11 cellular contexts compared by ENCODE assay signal in the genomic region with DNA sequence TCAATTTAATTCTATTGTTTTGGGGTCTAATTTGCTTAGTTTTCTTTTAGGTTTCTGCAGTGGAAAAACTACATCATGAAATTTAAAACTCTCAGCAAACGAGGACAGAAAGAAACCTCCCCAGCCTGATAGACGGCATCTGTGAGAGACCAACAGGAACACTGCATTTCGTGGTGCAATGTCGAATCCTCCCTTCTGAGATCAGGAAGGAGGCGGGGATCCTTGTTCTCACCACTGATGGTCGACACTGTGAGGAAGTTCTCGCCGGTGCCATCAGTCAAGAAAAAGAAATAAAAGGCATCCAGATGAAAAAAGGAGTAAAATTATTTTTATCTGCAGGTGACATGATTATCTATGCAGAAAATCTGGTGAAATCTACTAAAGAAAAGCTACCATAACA. TPM values are rescaled to one million over a fixed set of nuclear protein-coding genes. Genes with fewer than 3 reads are reported as not detected.
DNase-seq lines count a peak whose midpoint lies in the region; ATAC-seq and TF ChIP-seq lines count a peak whose summit lies in the region.
"Had no signal": no experiment of that assay in that cellular context is flagged by ENCODE, and none has a peak within 500 bp of the region (broad histone marks: within the 10 kb centered on the region; RNA-seq: fewer than 3 reads in every experiment).

No MANE protein-coding gene starts in this region.

- H3K36me3 ChIP-seq in IMR-90 (ENCODE audit: control insufficient read depth, insufficient read depth, low read length) (peaks cover 19% of the 10 kb centered on the region), breast epithelium (no peaks in the 10 kb centered on the region), esophagus squamous epithelium (peaks cover 3 to 28% (median 10%) of the 10 kb centered on the region in 3 donors)
- H3K36me3 ChIP-seq: cardiac muscle cell had no signal

- POLR2A ChIA-PET in IMR-90 (lab: Charles Lee; ENCODE audit: unreplicated experiment): no interaction called here

- peaks cover 80% of the 10 kb centered on the region for H4K20me1 ChIP-seq in IMR-90 (ENCODE audit: insufficient read depth, low read length)

- H3K4me2 ChIP-seq in IMR-90 (ENCODE audit: low read depth, low read length): peak overlapping the region; percentile 59

- H3K9me3 Mint-ChIP-seq in activated T-cell treated with anti-CD3 and anti-CD28 coated beads, Interleukin-2, amount 50 U/mL, for 72 hours: peaks cover 4 to 6% of the 10 kb centered on the region in 2 donors

- no peak overlapping the region for H2AK9ac ChIP-seq in IMR-90 (replicated peaks; ENCODE audit: low read depth, low read length, poor library complexity)

- H2BK20ac ChIP-seq in IMR-90 (ENCODE audit: low read depth, low read length): no peak overlapping the region

- H3K27me3 ChIP-seq in IMR-90 (ENCODE audit: control insufficient read depth, insufficient read depth, low read length) (no peaks in the 10 kb centered on the region), breast epithelium (no peaks in the 10 kb centered on the region), esophagus squamous epithelium (no peaks in the 10 kb centered on the region)
- H3K27me3 ChIP-seq: cardiac muscle cell had no signal

- peak overlapping the region; percentile 59 for H3K27ac Mint-ChIP-seq in activated T-cell treated with anti-CD3 and anti-CD28 coated beads, Interleukin-2, amount 50 U/mL, for 72 hours

- no peak overlapping the region for H2AK5ac ChIP-seq in IMR-90 (ENCODE audit: low read depth, low read length)

- H3K9ac ChIP-seq in IMR-90 (ENCODE audit: low read depth, low read length): no peak overlapping the region
- H3K9ac ChIP-seq: parathyroid adenoma had no signal

- peak; percentile 45 for DNase-seq in Ammon's horn (ENCODE audit: low spot score)
- peak; percentile 31 for DNase-seq in IMR-90
- no peak for DNase-seq in activated T-cell treated with anti-CD3 and anti-CD28 coated beads, Interleukin-2, amount 50 U/mL, for 72 hours
- DNase-seq in lung microvascular endothelial cell (ENCODE audit: low read depth in 2 of 2): peak; percentile 31 to 52
- DNase-seq in breast epithelium (ENCODE audit: low spot score in 2 of 2): no peak
- no peak for DNase-seq in esophagus squamous epithelium (lab: John Stamatoyannopoulos, UW)
- DNase-seq: NCI-H526 had no signal

- no peak overlapping the region for H4K91ac ChIP-seq in IMR-90 (ENCODE audit: insufficient read depth, low read depth, low read length)

- intact Hi-C loops in IMR-90 (cut with micrococcal nuclease): no loop called here
- intact Hi-C loops in breast epithelium (cut with DNase I; ENCODE audit: low total_unique reads): no loop called here
- intact Hi-C loops in esophagus squamous epithelium (cut with DNase I): no loop called here

- dilution Hi-C loops in IMR-90 (cut with HindIII; ENCODE audit: low sequenced_read_pairs, unreplicated experiment): no loop called here

- H3K4me3 ChIP-seq in IMR-90 (ENCODE audit: insufficient read depth, low read depth, low read length): no peak overlapping the region
- H3K4me3 ChIP-seq in breast epithelium: no peak overlapping the region
- H3K4me3 ChIP-seq in esophagus squamous epithelium: no peak overlapping the region
- H3K4me3 ChIP-seq: cardiac muscle cell had no signal

- H3K56ac ChIP-seq in IMR-90 (ENCODE audit: extremely low read depth, insufficient read depth, low read length): no peak overlapping the region

- no TSS peak for BruUV-seq in IMR-90 (replicated peaks; lab: Mats Ljungman, UMichigan)

- WGBS in IMR-90 (ENCODE audit: extremely low coverage in 2 of 2, insufficient read length in 1 of 2), 2 experiments: no CpG with 5 or more reads among the region's 8 CpGs
- 57 to 65% methylated on average over 8 of the region's 8 CpGs for WGBS in esophagus squamous epithelium, 2 donors

- peaks cover 12 to 67% of the 10 kb centered on the region in 2 experiments for H3K79me1 ChIP-seq in IMR-90 (ENCODE audit: low read depth in 1 of 2, low read length in 2 of 2)

- CTCF ChIA-PET in IMR-90 (lab: Yijun Ruan, JAX): no interaction called here

- no peak for TF ChIP-seq POLR2A in IMR-90 (IDR thresholded peaks at IDR 0.05; ENCODE audit: low read depth, low read length)
- no peak for TF ChIP-seq POLR2A in breast epithelium (IDR thresholded peaks at IDR 0.05)
- no peak for TF ChIP-seq POLR2A in esophagus squamous epithelium (IDR thresholded peaks at IDR 0.05)

- H3K27ac ChIP-seq in IMR-90 (ENCODE audit: insufficient read depth, low read length) (no peak overlapping the region), breast epithelium (no peak overlapping the region), esophagus squamous epithelium (no peak overlapping the region)
- H3K27ac ChIP-seq: cardiac muscle cell, parathyroid adenoma had no signal

- no peaks in the 10 kb centered on the region for H3K27me3 Mint-ChIP-seq in activated T-cell treated with anti-CD3 and anti-CD28 coated beads, Interleukin-2, amount 50 U/mL, for 72 hours (ENCODE audit: low read depth)

- no peak overlapping the region for H2AFZ ChIP-seq in IMR-90 (replicated peaks; ENCODE audit: low read length, poor library complexity)
- H2AFZ ChIP-seq: parathyroid adenoma had no signal

- H4K8ac ChIP-seq in IMR-90 (ENCODE audit: low read depth in 2 of 2, low read length in 2 of 2): no peak overlapping the region

- H3K4me1 ChIP-seq in IMR-90 (ENCODE audit: control insufficient read depth, insufficient read depth, low read length): no peaks in the 10 kb centered on the region
- H3K4me1 ChIP-seq in breast epithelium: no peaks in the 10 kb centered on the region
- peaks cover 0 to 35% (median 3%) of the 10 kb centered on the region in 3 donors for H3K4me1 ChIP-seq in esophagus squamous epithelium
- H3K4me1 ChIP-seq: parathyroid adenoma had no signal

- H3K9me3 ChIP-seq in IMR-90 (ENCODE audit: control insufficient read depth, insufficient read depth, low read length) (no peaks in the 10 kb centered on the region), breast epithelium (no peaks in the 10 kb centered on the region), esophagus squamous epithelium (no peaks in the 10 kb centered on the region)

- no peak overlapping the region for H3K18ac ChIP-seq in IMR-90 (ENCODE audit: low read depth, low read length)

- no peak for TF ChIP-seq RAD21 in IMR-90 (IDR thresholded peaks at IDR 0.05; ENCODE audit: low read length)

- no peak overlapping the region for H3K23ac ChIP-seq in IMR-90 (ENCODE audit: low read depth, low read length)

- no peak overlapping the region for H4K5ac ChIP-seq in IMR-90 (ENCODE audit: low read depth, low read length)

- H2BK5ac ChIP-seq in IMR-90 (ENCODE audit: low read depth, low read length, poor library complexity, severe bottlenecking): no peak overlapping the region

- ATAC-seq in IMR-90 (ENCODE audit: low read depth) (peak; percentile 78), HG02970 (IDR thresholded peaks at IDR 0.05; ENCODE audit: low FRiP score, unreplicated experiment) (no peak), GM18870 (IDR thresholded peaks at IDR 0.05; ENCODE audit: unreplicated experiment) (no peak)
- no peak for ATAC-seq in activated T-cell treated with anti-CD3 and anti-CD28 coated beads, Interleukin-2, amount 50 U/mL, for 72 hours (replicated peaks in 1 of 2)

- no peak overlapping the region for H2BK120ac ChIP-seq in IMR-90 (ENCODE audit: low read depth, low read length)

- H3K4me1 Mint-ChIP-seq in activated T-cell treated with anti-CD3 and anti-CD28 coated beads, Interleukin-2, amount 50 U/mL, for 72 hours (ENCODE audit: low read depth): peaks cover 38% of the 10 kb centered on the region

- no peak overlapping the region for H3K4ac ChIP-seq in IMR-90 (ENCODE audit: low read depth, low read length)

- H3K14ac ChIP-seq in IMR-90 (replicated peaks; ENCODE audit: low read depth, low read length): no peak overlapping the region

- H3K9me1 ChIP-seq in IMR-90 (ENCODE audit: insufficient read depth, low read length): peaks cover 8% of the 10 kb centered on the region; the same call in 1 of the 2 replicates

- in situ Hi-C loops in IMR-90 (cut with MboI; ENCODE audit: low sequenced_read_pairs): no loop called here

- no peak for TF ChIP-seq CTCF in IMR-90 (conservative IDR thresholded peaks at IDR 0.05; ENCODE audit: low read depth, low read length)
- TF ChIP-seq CTCF in breast epithelium (IDR thresholded peaks at IDR 0.05): no peak
- TF ChIP-seq CTCF in esophagus squamous epithelium (IDR thresholded peaks at IDR 0.05): no peak

- no peak overlapping the region for H2BK15ac ChIP-seq in IMR-90 (ENCODE audit: low read depth, low read length)

- peak overlapping the region; percentile 63 to 68 for H3K4me3 Mint-ChIP-seq in activated T-cell treated with anti-CD3 and anti-CD28 coated beads, Interleukin-2, amount 50 U/mL, for 72 hours

- peaks cover 11% of the 10 kb centered on the region in 2 donors for H3K36me3 Mint-ChIP-seq in activated T-cell treated with anti-CD3 and anti-CD28 coated beads, Interleukin-2, amount 50 U/mL, for 72 hours (ENCODE audit: insufficient read depth in 2 of 2)

RNA-seq across cellular contexts. Expression of a gene that starts 16.5 kb away (rescaled TPM):
- total RNA-seq in IMR-90 (2012; rRNA removed): 34.4 and 133 TPM in 2 replicates
- polyA plus RNA-seq in IMR-90 (2012; rRNA removed): 44.6 and 45.1 TPM in 2 replicates
- 43.3 and 53.2 TPM in 2 replicates for polyA plus RNA-seq in IMR-90 (2012; cell fraction: cytosol; rRNA removed)
- polyA plus RNA-seq in IMR-90 (2012; cell fraction: nucleus; rRNA removed; ENCODE audit: low replicate concordance): 185 and 307 TPM in 2 replicates
- 100 to 1,000 TPM; 136 to 140 TPM for total RNA-seq in activated T-cell treated with anti-CD3 and anti-CD28 coated beads, Interleukin-2, amount 50 U/mL, for 72 hours
- 42.1 and 74.8 TPM in 2 replicates for total RNA-seq in lung microvascular endothelial cell
- total RNA-seq in breast epithelium: 10 to 100 TPM; 76.2 to 95.7 (median 81.9) TPM
- 10 to 100 TPM; 70.6 to 97.8 (median 80.7) TPM for total RNA-seq in esophagus squamous epithelium

RNA-seq across cellular contexts. Expression of a gene that starts 16.7 kb away (rescaled TPM):
- total RNA-seq in IMR-90 (2012; rRNA removed): 7.7 and 9.2 TPM in 2 replicates
- polyA plus RNA-seq in IMR-90 (2012; rRNA removed): 41.9 and 47.4 TPM in 2 replicates
- polyA plus RNA-seq in IMR-90 (2012; cell fraction: cytosol; rRNA removed): 39.3 and 51.6 TPM in 2 replicates
- 415 and 679 TPM in 2 replicates for polyA plus RNA-seq in IMR-90 (2012; cell fraction: nucleus; rRNA removed; ENCODE audit: low replicate concordance)
- 10 to 100 TPM; 21.0 to 22.0 TPM for total RNA-seq in activated T-cell treated with anti-CD3 and anti-CD28 coated beads, Interleukin-2, amount 50 U/mL, for 72 hours
- 7.2 and 8.5 TPM in 2 replicates for total RNA-seq in lung microvascular endothelial cell
- total RNA-seq in breast epithelium: 10 to 100 TPM; 26.2 to 32.2 (median 28.2) TPM
- 10 to 100 TPM in 3 of 4 donors, 1 to 10 TPM in 1; 8.4 to 22.9 (median 19.7) TPM for total RNA-seq in esophagus squamous epithelium

RNA-seq across cellular contexts. Expression of a gene that starts 57.8 kb away (rescaled TPM):
- total RNA-seq in IMR-90 (2012; rRNA removed) (4.3 and 4.4 TPM in 2 replicates), lung microvascular endothelial cell (11.1 and 18.3 TPM in 2 replicates), breast epithelium (1 to 10 TPM; 5.3 to 9.4 (median 8.8) TPM), esophagus squamous epithelium (10 to 100 TPM in 2 of 4 donors, 1 to 10 TPM in 2; 9.5 to 12.0 (median 10.7) TPM)
- polyA plus RNA-seq in IMR-90 (2012; rRNA removed): 15.6 and 17.4 TPM in 2 replicates
- 10.0 and 14.6 TPM in 2 replicates for polyA plus RNA-seq in IMR-90 (2012; cell fraction: cytosol; rRNA removed)
- polyA plus RNA-seq in IMR-90 (2012; cell fraction: nucleus; rRNA removed; ENCODE audit: low replicate concordance): 58.0 and 149 TPM in 2 replicates
- total RNA-seq in activated T-cell treated with anti-CD3 and anti-CD28 coated beads, Interleukin-2, amount 50 U/mL, for 72 hours: 10 to 100 TPM in 1 of 2 donors, 1 to 10 TPM in 1; 8.8 to 12.0 TPM

Comparison
In these comparisons a context has a peak if more than half of its experiments do, and no peak if none do; other contexts are left out.
1. DNase-seq: peak in Ammon's horn (single experiment), IMR-90 (single experiment) and lung microvascular endothelial cell (2 of 2); none in activated T-cell treated with anti-CD3 and anti-CD28 coated beads, Interleukin-2, amount 50 U/mL, for 72 hours (0 of 2), breast epithelium (0 of 2) and esophagus squamous epithelium (single experiment).